1 cellular context compared by ENCODE assay signal in genomic region chr4:153464068-153464467, GRCh38.
TF ChIP-seq lines count a peak whose summit lies in the region.

No MANE protein-coding gene starts in this region.

TF ChIP-seq in K562, 482 proteins besides CTCF, POLR2A, EP300 and RAD21 (continued from another document and continues in another):
- TF ChIP-seq HBP1 (CRISPR knock-in tag; IDR thresholded peaks at IDR 0.05) (no peak), ZNF165 (CRISPR knock-in tag; IDR thresholded peaks at IDR 0.05; ENCODE audit: borderline replicate concordance) (no peak), NR2C1 (IDR thresholded peaks at IDR 0.05) (no peak), NR2C1 (tag; IDR thresholded peaks at IDR 0.05) (no peak), FOXJ3 (CRISPR knock-in tag; IDR thresholded peaks at IDR 0.05) (no peak), NBN (IDR thresholded peaks at IDR 0.05; ENCODE audit: low read depth) (0 out of 2 replicates have a peak, but pooled peaks have one; percentile 39), HMG20B (CRISPR knock-in tag; IDR thresholded peaks at IDR 0.05) (no peak), SNIP1 (IDR thresholded peaks at IDR 0.05; ENCODE audit: low read depth) (no peak), KAT2B (IDR thresholded peaks at IDR 0.05; ENCODE audit: low read depth, low read length) (no peak), TBL1XR1 (IDR thresholded peaks at IDR 0.05; ENCODE audit: low read length in 2 of 2) (peak in 1 of 2 experiments; percentile 89; a peak in 2 of 4 replicates), GATA2 (CRISPR knock-in tag; IDR thresholded peaks at IDR 0.05) (peak; percentile 46; the same call in 1 of the 2 replicates), MNT (conservative IDR thresholded peaks at IDR 0.05) (peak; percentile 51 to 80; a peak in 3 of 4 replicates), DNMT1 (IDR thresholded peaks at IDR 0.05) (no peak), MAFG (tag; conservative IDR thresholded peaks at IDR 0.05) (peak; percentile 97), ZBTB40 (IDR thresholded peaks at IDR 0.05) (0 out of 2 replicates have a peak, but pooled peaks have one; percentile 14), ZBTB40 (CRISPR knock-in tag; IDR thresholded peaks at IDR 0.05) (no peak), MBD2 (IDR thresholded peaks at IDR 0.05; ENCODE audit: borderline replicate concordance, low read depth) (0 out of 2 replicates have a peak, but pooled peaks have one; percentile 36), BRD9 (IDR thresholded peaks at IDR 0.05; ENCODE audit: low read depth, partially characterized antibody) (peak; percentile 83), YY1 (IDR thresholded peaks at IDR 0.05; ENCODE audit: borderline replicate concordance in 1 of 3, control insufficient read depth in 1 of 3, extremely low read depth in 1 of 3, insufficient read depth in 3 of 3, insufficient read length in 1 of 3, insufficient replicate concordance in 2 of 3, low read depth in 1 of 3, low read length in 2 of 3) (peak in 1 of 3 experiments; percentile 79), MEIS2 (IDR thresholded peaks at IDR 0.05; ENCODE audit: partially characterized antibody) (peak; percentile 55), ARID3A (IDR thresholded peaks at IDR 0.05; ENCODE audit: borderline replicate concordance, low read depth, low read length) (0 out of 2 replicates have a peak, but pooled peaks have one; percentile 61), MTA1 (IDR thresholded peaks at IDR 0.05; ENCODE audit: borderline replicate concordance) (no peak), ZNF217 (CRISPR knock-in tag; IDR thresholded peaks at IDR 0.05) (no peak), PHF20 (IDR thresholded peaks at IDR 0.05; ENCODE audit: partially characterized antibody) (no peak), NR4A1 (CRISPR knock-in tag; IDR thresholded peaks at IDR 0.05) (no peak), NR4A1 (tag; IDR thresholded peaks at IDR 0.05) (peak; percentile 22; the same call in 1 of the 2 replicates), MYBL2 (IDR thresholded peaks at IDR 0.05; ENCODE audit: low read depth) (no peak), MYBL2 (CRISPR knock-in tag; IDR thresholded peaks at IDR 0.05; ENCODE audit: borderline replicate concordance) (no peak)
- TF ChIP-seq, protein P1, sequence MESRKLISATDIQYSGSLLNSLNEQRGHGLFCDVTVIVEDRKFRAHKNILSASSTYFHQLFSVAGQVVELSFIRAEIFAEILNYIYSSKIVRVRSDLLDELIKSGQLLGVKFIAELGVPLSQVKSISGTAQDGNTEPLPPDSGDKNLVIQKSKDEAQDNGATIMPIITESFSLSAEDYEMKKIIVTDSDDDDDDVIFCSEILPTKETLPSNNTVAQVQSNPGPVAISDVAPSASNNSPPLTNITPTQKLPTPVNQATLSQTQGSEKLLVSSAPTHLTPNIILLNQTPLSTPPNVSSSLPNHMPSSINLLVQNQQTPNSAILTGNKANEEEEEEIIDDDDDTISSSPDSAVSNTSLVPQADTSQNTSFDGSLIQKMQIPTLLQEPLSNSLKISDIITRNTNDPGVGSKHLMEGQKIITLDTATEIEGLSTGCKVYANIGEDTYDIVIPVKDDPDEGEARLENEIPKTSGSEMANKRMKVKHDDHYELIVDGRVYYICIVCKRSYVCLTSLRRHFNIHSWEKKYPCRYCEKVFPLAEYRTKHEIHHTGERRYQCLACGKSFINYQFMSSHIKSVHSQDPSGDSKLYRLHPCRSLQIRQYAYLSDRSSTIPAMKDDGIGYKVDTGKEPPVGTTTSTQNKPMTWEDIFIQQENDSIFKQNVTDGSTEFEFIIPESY (CRISPR knock-in tag; IDR thresholded peaks at IDR 0.05) = no peak
- TF ChIP-seq, protein P2, sequence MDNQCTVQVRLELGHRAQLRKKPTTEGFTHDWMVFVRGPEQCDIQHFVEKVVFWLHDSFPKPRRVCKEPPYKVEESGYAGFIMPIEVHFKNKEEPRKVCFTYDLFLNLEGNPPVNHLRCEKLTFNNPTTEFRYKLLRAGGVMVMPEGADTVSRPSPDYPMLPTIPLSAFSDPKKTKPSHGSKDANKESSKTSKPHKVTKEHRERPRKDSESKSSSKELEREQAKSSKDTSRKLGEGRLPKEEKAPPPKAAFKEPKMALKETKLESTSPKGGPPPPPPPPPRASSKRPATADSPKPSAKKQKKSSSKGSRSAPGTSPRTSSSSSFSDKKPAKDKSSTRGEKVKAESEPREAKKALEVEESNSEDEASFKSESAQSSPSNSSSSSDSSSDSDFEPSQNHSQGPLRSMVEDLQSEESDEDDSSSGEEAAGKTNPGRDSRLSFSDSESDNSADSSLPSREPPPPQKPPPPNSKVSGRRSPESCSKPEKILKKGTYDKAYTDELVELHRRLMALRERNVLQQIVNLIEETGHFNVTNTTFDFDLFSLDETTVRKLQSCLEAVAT (IDR thresholded peaks at IDR 0.05) = no peak
- TF ChIP-seq, protein P3, sequence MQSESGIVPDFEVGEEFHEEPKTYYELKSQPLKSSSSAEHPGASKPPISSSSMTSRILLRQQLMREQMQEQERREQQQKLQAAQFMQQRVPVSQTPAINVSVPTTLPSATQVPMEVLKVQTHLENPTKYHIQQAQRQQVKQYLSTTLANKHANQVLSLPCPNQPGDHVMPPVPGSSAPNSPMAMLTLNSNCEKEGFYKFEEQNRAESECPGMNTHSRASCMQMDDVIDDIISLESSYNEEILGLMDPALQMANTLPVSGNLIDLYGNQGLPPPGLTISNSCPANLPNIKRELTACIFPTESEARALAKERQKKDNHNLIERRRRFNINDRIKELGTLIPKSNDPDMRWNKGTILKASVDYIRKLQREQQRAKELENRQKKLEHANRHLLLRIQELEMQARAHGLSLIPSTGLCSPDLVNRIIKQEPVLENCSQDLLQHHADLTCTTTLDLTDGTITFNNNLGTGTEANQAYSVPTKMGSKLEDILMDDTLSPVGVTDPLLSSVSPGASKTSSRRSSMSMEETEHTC (IDR thresholded peaks at IDR 0.05) = no peak
- TF ChIP-seq, protein P4, sequence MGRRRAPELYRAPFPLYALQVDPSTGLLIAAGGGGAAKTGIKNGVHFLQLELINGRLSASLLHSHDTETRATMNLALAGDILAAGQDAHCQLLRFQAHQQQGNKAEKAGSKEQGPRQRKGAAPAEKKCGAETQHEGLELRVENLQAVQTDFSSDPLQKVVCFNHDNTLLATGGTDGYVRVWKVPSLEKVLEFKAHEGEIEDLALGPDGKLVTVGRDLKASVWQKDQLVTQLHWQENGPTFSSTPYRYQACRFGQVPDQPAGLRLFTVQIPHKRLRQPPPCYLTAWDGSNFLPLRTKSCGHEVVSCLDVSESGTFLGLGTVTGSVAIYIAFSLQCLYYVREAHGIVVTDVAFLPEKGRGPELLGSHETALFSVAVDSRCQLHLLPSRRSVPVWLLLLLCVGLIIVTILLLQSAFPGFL (CRISPR knock-in tag; IDR thresholded peaks at IDR 0.05) = no peak
- TF ChIP-seq, protein P5, sequence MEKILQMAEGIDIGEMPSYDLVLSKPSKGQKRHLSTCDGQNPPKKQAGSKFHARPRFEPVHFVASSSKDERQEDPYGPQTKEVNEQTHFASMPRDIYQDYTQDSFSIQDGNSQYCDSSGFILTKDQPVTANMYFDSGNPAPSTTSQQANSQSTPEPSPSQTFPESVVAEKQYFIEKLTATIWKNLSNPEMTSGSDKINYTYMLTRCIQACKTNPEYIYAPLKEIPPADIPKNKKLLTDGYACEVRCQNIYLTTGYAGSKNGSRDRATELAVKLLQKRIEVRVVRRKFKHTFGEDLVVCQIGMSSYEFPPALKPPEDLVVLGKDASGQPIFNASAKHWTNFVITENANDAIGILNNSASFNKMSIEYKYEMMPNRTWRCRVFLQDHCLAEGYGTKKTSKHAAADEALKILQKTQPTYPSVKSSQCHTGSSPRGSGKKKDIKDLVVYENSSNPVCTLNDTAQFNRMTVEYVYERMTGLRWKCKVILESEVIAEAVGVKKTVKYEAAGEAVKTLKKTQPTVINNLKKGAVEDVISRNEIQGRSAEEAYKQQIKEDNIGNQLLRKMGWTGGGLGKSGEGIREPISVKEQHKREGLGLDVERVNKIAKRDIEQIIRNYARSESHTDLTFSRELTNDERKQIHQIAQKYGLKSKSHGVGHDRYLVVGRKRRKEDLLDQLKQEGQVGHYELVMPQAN (IDR thresholded peaks at IDR 0.05; ENCODE audit: borderline replicate concordance) = no peak
